9 cellular contexts compared by ENCODE assay signal in the genomic region with DNA sequence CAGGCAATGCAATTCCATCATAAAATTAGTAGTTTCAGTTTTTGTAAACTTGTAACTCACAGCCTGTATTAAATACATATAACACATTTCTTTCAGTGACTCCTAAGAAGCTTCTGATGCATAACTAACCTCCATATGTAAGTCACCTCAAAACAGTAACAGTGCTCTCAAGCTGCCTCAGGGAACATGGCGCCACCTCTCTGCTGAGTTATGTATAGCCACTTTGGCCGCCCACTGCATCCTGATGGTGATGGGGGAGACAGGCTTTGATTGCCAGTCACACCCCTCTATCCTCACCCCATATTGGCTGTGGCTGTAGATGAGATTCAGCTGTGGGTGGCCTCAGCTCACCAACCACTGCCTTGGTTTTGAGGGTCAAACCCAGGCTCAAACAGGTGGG. TPM values are rescaled to one million over a fixed set of nuclear protein-coding genes. Genes with fewer than 3 reads are reported as not detected.
A peak's percentile ranks its signal among the peaks of the same experiment; 100 is the strongest.
DNase-seq lines count a peak whose midpoint lies in the region; ATAC-seq and TF ChIP-seq lines count a peak whose summit lies in the region.
"Had no signal": no experiment of that assay in that cellular context is flagged by ENCODE, and none has a peak within 500 bp of the region (broad histone marks: within the 10 kb centered on the region; RNA-seq: fewer than 3 reads in every experiment).

No MANE protein-coding gene starts in this region.

- TF ChIP-seq EP300 in Ishikawa (IDR thresholded peaks at IDR 0.05; ENCODE audit: borderline replicate concordance), result no peak
- TF ChIP-seq EP300 in stomach (IDR thresholded peaks at IDR 0.05), result no peak

- POLR2A ChIA-PET in activated CD4-positive, alpha-beta memory T cell treated with anti-CD3 and anti-CD28 coated beads for 36 hours (lab: Charles Lee), result interaction anchor here (1.2 kb wide), 1 partner anchor 69 kb away, joined by 3 read pairs; no protein-coding TSS in a partner anchor

- CTCF ChIA-PET in activated CD4-positive, alpha-beta memory T cell treated with anti-CD3 and anti-CD28 coated beads for 36 hours (lab: Charles Lee), result interaction anchor here (0.9 to 2.7 kb wide), 14 partner anchors 8 to 143 kb away, joined by 3 to 24 read pairs (median 4); no protein-coding TSS in a partner anchor

- WGBS in heart right ventricle, 2 donors, result 95% methylated on average over 2 of the region's 2 CpGs
- WGBS in stomach, 5 donors, result 83 to 94% (median 92%) methylated on average over 2 of the region's 2 CpGs

- H3K4me3 ChIP-seq in heart right ventricle (no peak overlapping the region), stomach (no peak overlapping the region)
- H3K4me3 ChIP-seq: BLaER1 had no signal

- peaks cover 47% of the 10 kb centered on the region for H3K4me1 Mint-ChIP-seq in activated CD4-positive, alpha-beta memory T cell treated with anti-CD3 and anti-CD28 coated beads for 36 hours (ENCODE audit: low read depth)

- peaks cover 0 to 10% (median 0%) of the 10 kb centered on the region in 11 donors for H3K9me3 ChIP-seq in heart right ventricle
- H3K9me3 ChIP-seq in stomach, result peaks cover 5 to 15% (median 9%) of the 10 kb centered on the region in 4 donors

- peak; percentile 1 for DNase-seq in NCI-H1694 treated with DMSO at 0.1 percent for 48 hours (lab: John Stamatoyannopoulos, UW)
- DNase-seq in NCI-H1694 (lab: John Stamatoyannopoulos, UW), result no peak
- DNase-seq in activated CD4-positive, alpha-beta memory T cell treated with anti-CD3 and anti-CD28 coated beads for 36 hours, result peak; percentile 81
- DNase-seq in heart right ventricle, result no peak
- DNase-seq in stomach, result peak; percentile 37
- no peak for DNase-seq in cerebellar nuclear complex (lab: John Stamatoyannopoulos, UW)

- no peak overlapping the region for H3K4me3 Mint-ChIP-seq in activated CD4-positive, alpha-beta memory T cell treated with anti-CD3 and anti-CD28 coated beads for 36 hours

- ATAC-seq in heart right ventricle (peak in 4 of 8 donors; percentile 54 to 71 (median 59)), GM21515 (IDR thresholded peaks at IDR 0.05; ENCODE audit: unreplicated experiment) (no peak)

- no peaks in the 10 kb centered on the region for H3K27me3 Mint-ChIP-seq in activated CD4-positive, alpha-beta memory T cell treated with anti-CD3 and anti-CD28 coated beads for 36 hours

- intact Hi-C loops in activated CD4-positive, alpha-beta memory T cell treated with anti-CD3 and anti-CD28 coated beads for 36 hours (cut with micrococcal nuclease), result loop anchor here (1.0 to 5.0 kb wide), 5 partner anchors 9 to 132 kb away; a partner anchor contains a TSS
- intact Hi-C loops in heart right ventricle (cut with DNase I) (no loop called here), stomach (cut with DNase I; ENCODE audit: low total_unique reads) (no loop called here)

- peaks cover 27% of the 10 kb centered on the region for H3K9me3 Mint-ChIP-seq in activated CD4-positive, alpha-beta memory T cell treated with anti-CD3 and anti-CD28 coated beads for 36 hours

- H3K36me3 ChIP-seq in heart right ventricle (no peaks in the 10 kb centered on the region), stomach (peaks cover 0 to 10% (median 0%) of the 10 kb centered on the region in 4 donors)

- TF ChIP-seq RAD21 in Ishikawa (IDR thresholded peaks at IDR 0.05; ENCODE audit: low read depth), result peak; percentile 60

- peaks cover 33% of the 10 kb centered on the region for H3K36me3 Mint-ChIP-seq in activated CD4-positive, alpha-beta memory T cell treated with anti-CD3 and anti-CD28 coated beads for 36 hours

- H3K27me3 ChIP-seq in heart right ventricle (no peaks in the 10 kb centered on the region), stomach (no peaks in the 10 kb centered on the region)
- H3K27me3 ChIP-seq: BLaER1 had no signal

- peaks cover 0 to 19% (median 11%) of the 10 kb centered on the region in 9 donors for H3K4me1 ChIP-seq in heart right ventricle
- peaks cover 0 to 12% (median 0%) of the 10 kb centered on the region in 4 donors for H3K4me1 ChIP-seq in stomach
- H3K4me1 ChIP-seq: BLaER1 had no signal

- H3K27ac ChIP-seq in heart right ventricle (no peak overlapping the region), stomach (no peak overlapping the region)
- H3K27ac ChIP-seq: BLaER1 had no signal

- H3K27ac Mint-ChIP-seq in activated CD4-positive, alpha-beta memory T cell treated with anti-CD3 and anti-CD28 coated beads for 36 hours, result no peak overlapping the region

- TF ChIP-seq POLR2A in stomach (IDR thresholded peaks at IDR 0.05), result no peak

- peak in 6 of 9 donors; percentile 27 to 53 (median 40) for TF ChIP-seq CTCF in heart right ventricle (IDR thresholded peaks at IDR 0.05)
- peak in 1 of 7 experiments; percentile 23 for TF ChIP-seq CTCF in stomach (IDR thresholded peaks at IDR 0.05)

TF ChIP-seq in Ishikawa, 13 proteins besides CTCF, POLR2A, EP300 and RAD21:
- TF ChIP-seq NFIC (IDR thresholded peaks at IDR 0.05) (no peak), TAF1 (IDR thresholded peaks at IDR 0.05; ENCODE audit: low read depth) (no peak), FOXM1 (IDR thresholded peaks at IDR 0.05; ENCODE audit: borderline replicate concordance, low read depth) (no peak), CREB1 (IDR thresholded peaks at IDR 0.05; ENCODE audit: low read depth) (no peak)
- TF ChIP-seq, protein P1, sequence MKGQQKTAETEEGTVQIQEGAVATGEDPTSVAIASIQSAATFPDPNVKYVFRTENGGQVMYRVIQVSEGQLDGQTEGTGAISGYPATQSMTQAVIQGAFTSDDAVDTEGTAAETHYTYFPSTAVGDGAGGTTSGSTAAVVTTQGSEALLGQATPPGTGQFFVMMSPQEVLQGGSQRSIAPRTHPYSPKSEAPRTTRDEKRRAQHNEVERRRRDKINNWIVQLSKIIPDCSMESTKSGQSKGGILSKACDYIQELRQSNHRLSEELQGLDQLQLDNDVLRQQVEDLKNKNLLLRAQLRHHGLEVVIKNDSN (IDR thresholded peaks at IDR 0.05), result no peak
- TF ChIP-seq, protein P2, sequence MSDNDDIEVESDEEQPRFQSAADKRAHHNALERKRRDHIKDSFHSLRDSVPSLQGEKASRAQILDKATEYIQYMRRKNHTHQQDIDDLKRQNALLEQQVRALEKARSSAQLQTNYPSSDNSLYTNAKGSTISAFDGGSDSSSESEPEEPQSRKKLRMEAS (IDR thresholded peaks at IDR 0.05), result no peak

RNA-seq across cellular contexts. Expression of a gene that starts 54.3 kb away (rescaled TPM):
- 10 to 100 TPM; 62.4 to 63.7 TPM for total RNA-seq in activated CD4-positive, alpha-beta memory T cell treated with anti-CD3 and anti-CD28 coated beads for 36 hours
- total RNA-seq in heart right ventricle (10 to 100 TPM; 15.2 to 31.2 (median 25.8) TPM), stomach (100 to 1,000 TPM in 2 of 5 donors, 10 to 100 TPM in 3; 63.0 to 156 (median 87.1) TPM)
- polyA plus RNA-seq in heart right ventricle (1 to 10 TPM; 6.2 to 7.1 TPM), stomach (10 to 100 TPM in 1 of 3 donors, 1 to 10 TPM in 2; 7.3 to 13.6 (median 9.7) TPM)

Comparison
In these comparisons a context has a peak if more than half of its experiments do, and no peak if none do; other contexts are left out.
1. DNase-seq: peak in NCI-H1694 treated with DMSO at 0.1 percent for 48 hours (single experiment), activated CD4-positive, alpha-beta memory T cell treated with anti-CD3 and anti-CD28 coated beads for 36 hours (single experiment) and stomach (single experiment); none in NCI-H1694 (single experiment), heart right ventricle (0 of 2) and cerebellar nuclear complex (0 of 2).